In genomic region chr11:27926469-27926868, GRCh38 we compare ENCODE assay signal across 13 cellular contexts.
"Had no signal": no experiment of that assay in that cellular context is flagged by ENCODE, and none has a peak within 500 bp of the region (broad histone marks: within the 10 kb centered on the region; RNA-seq: fewer than 3 reads in every experiment).

No MANE protein-coding gene starts in this region.

- H3K27me3 ChIP-seq: breast epithelium, esophagus muscularis mucosa, tibial artery had no signal

- H3K4me3 ChIP-seq: breast epithelium, esophagus muscularis mucosa, mucosa of descending colon, tibial artery had no signal

- DNase-seq: activated CD4-positive, alpha-beta T cell treated with anti-CD3 and anti-CD28 coated beads, Interleukin-2, amount 50 U/mL, for 1 hour; activated T-cell treated with anti-CD3 and anti-CD28 coated beads for 4 hours; amygdala; head of caudate nucleus; mucosa of descending colon; natural killer cell; right cardiac atrium; tibial artery had no signal

- H3K36me3 ChIP-seq: breast epithelium, esophagus muscularis mucosa, tibial artery had no signal

- ATAC-seq: activated T-helper 17 cell treated with anti-CD3 and anti-CD28 coated beads, Interleukin-2, amount 50 U/mL, for 72 hours; mucosa of descending colon; natural killer cell; right cardiac atrium; stimulated activated effector memory CD8-positive, alpha-beta T cell treated with anti-CD3 and anti-CD28 coated beads, Interleukin-12 subunit alpha, Interleukin-12 subunit beta, amount 100 ng/mL, for 72 hours; WTC11 had no signal

- H3K9me3 ChIP-seq: breast epithelium had no signal

- H3K27ac ChIP-seq: breast epithelium, esophagus muscularis mucosa, tibial artery had no signal

- H3K4me1 ChIP-seq: breast epithelium, esophagus muscularis mucosa, tibial artery had no signal
